In genomic region chr1:29120367-29120766, GRCh38 we compare ENCODE assay signal across 1 cellular context.
TF ChIP-seq lines count a peak whose summit lies in the region.

No MANE protein-coding gene starts in this region.

TF ChIP-seq in GM23338, 12 proteins besides CTCF, POLR2A, EP300 and RAD21:
- TF ChIP-seq ZNF331 (CRISPR knock-in tag; IDR thresholded peaks at IDR 0.05; ENCODE audit: low read depth) (no peak), JUNB (IDR thresholded peaks at IDR 0.05; ENCODE audit: unreplicated experiment) (no peak), ETS1 (IDR thresholded peaks at IDR 0.05) (no peak), EZH2phosphoT487 (IDR thresholded peaks at IDR 0.05; ENCODE audit: unreplicated experiment) (no peak), ZNF114 (CRISPR knock-in tag; IDR thresholded peaks at IDR 0.05) (no peak), ZNF462 (CRISPR knock-in tag; IDR thresholded peaks at IDR 0.05) (no peak), REST (IDR thresholded peaks at IDR 0.05; ENCODE audit: unreplicated experiment) (no peak), EZH2 (IDR thresholded peaks at IDR 0.05; ENCODE audit: low read depth, unreplicated experiment) (no peak), NANOG (IDR thresholded peaks at IDR 0.05; ENCODE audit: borderline replicate concordance) (no peak), CREB1 (CRISPR knock-in tag; IDR thresholded peaks at IDR 0.05; ENCODE audit: low read depth) (no peak), STAT1 (IDR thresholded peaks at IDR 0.05; ENCODE audit: unreplicated experiment) (no peak), POLR2AphosphoS5 (IDR thresholded peaks at IDR 0.05; ENCODE audit: low read depth) (no peak)
